In genomic region chr16:28259091-28259780, GRCh38 we compare ENCODE assay signal across 18 cellular contexts. TPM values are rescaled to one million over a fixed set of nuclear protein-coding genes. Genes with fewer than 3 reads are reported as not detected.
DNase-seq lines count a peak whose midpoint lies in the region; ATAC-seq and TF ChIP-seq lines count a peak whose summit lies in the region.
"Had no signal": no experiment of that assay in that cellular context is flagged by ENCODE, and none has a peak within 500 bp of the region (broad histone marks: within the 10 kb centered on the region; RNA-seq: fewer than 3 reads in every experiment).

No MANE protein-coding gene starts in this region.

- peak overlapping the region; percentile 95 for H2AFZ ChIP-seq in neural progenitor cell (replicated peaks)
- H2AFZ ChIP-seq: GM23248 had no signal

- peak overlapping the region in 1 of 4 donors; percentile 50 for H3K4me3 Mint-ChIP-seq in CD4-positive, CD25-positive, alpha-beta regulatory T cell
- H3K4me3 Mint-ChIP-seq in neural progenitor cell: peak overlapping the region; percentile 58
- H3K4me3 Mint-ChIP-seq: activated naive CD8-positive, alpha-beta T cell had no signal

- intact Hi-C loops in ovary (cut with DNase I): no loop called here

- no peaks in the 10 kb centered on the region for H3K36me3 ChIP-seq in CD4-positive, CD25-positive, alpha-beta regulatory T cell (ENCODE audit: control insufficient read depth, insufficient read depth, low read length)
- H3K36me3 ChIP-seq in HUES64 (ENCODE audit: insufficient read depth, low read length) (no peaks in the 10 kb centered on the region), cardiac muscle cell (no peaks in the 10 kb centered on the region), neural progenitor cell (no peaks in the 10 kb centered on the region), ovary (no peaks in the 10 kb centered on the region)

- peak in 1 of 2 donors; percentile 64 for ATAC-seq in CD4-positive, CD25-positive, alpha-beta regulatory T cell (ENCODE audit: low read depth in 2 of 2)
- ATAC-seq in GM19455 (IDR thresholded peaks at IDR 0.05; ENCODE audit: unreplicated experiment): no peak

- 85% methylated on average over 29 of the region's 29 CpGs for WGBS in HUES64
- 36 to 45% (median 42%) methylated on average over 28 to 29 of the region's 29 CpGs for WGBS in ovary, 3 donors

- peaks cover 0 to 17% (median 5%) of the 10 kb centered on the region in 4 donors for H3K4me1 Mint-ChIP-seq in CD4-positive, CD25-positive, alpha-beta regulatory T cell
- peaks cover 41% of the 10 kb centered on the region for H3K4me1 Mint-ChIP-seq in neural progenitor cell

- H3K9ac ChIP-seq in HUES64 (ENCODE audit: low read depth, low read length) (no peak overlapping the region), neural progenitor cell (no peak overlapping the region)
- H3K9ac ChIP-seq: GM23248 had no signal

- no peak overlapping the region for H3K27ac ChIP-seq in CD4-positive, CD25-positive, alpha-beta regulatory T cell (ENCODE audit: insufficient read depth, low read length, poor library complexity, severe bottlenecking)
- H3K27ac ChIP-seq in HUES64 (ENCODE audit: low read depth, low read length) (no peak overlapping the region), cardiac muscle cell (peak overlapping the region; percentile 83), neural progenitor cell (no peak overlapping the region), ovary (no peak overlapping the region)
- H3K27ac ChIP-seq: GM23248 had no signal

- H3K27me3 ChIP-seq in CD4-positive, CD25-positive, alpha-beta regulatory T cell (ENCODE audit: control insufficient read depth, insufficient read depth, low read length): no peaks in the 10 kb centered on the region
- H3K27me3 ChIP-seq in HUES64 (ENCODE audit: insufficient read depth, low read length) (no peaks in the 10 kb centered on the region; the same call in 1 of the 2 replicates), cardiac muscle cell (no peaks in the 10 kb centered on the region), neural progenitor cell (no peaks in the 10 kb centered on the region), ovary (no peaks in the 10 kb centered on the region)

- H3K27ac Mint-ChIP-seq in CD4-positive, CD25-positive, alpha-beta regulatory T cell: peak overlapping the region in 2 of 3 donors; percentile 40 to 60
- H3K27ac Mint-ChIP-seq in neural progenitor cell: no peak overlapping the region
- H3K27ac Mint-ChIP-seq: activated naive CD8-positive, alpha-beta T cell had no signal

- H4K20me1 ChIP-seq in neural progenitor cell (ENCODE audit: low read depth): no peaks in the 10 kb centered on the region

- H3K27me3 Mint-ChIP-seq in CD4-positive, CD25-positive, alpha-beta regulatory T cell: peaks cover 23% of the 10 kb centered on the region
- peaks cover 18% of the 10 kb centered on the region for H3K27me3 Mint-ChIP-seq in neural progenitor cell (ENCODE audit: insufficient read depth, low read depth)
- H3K27me3 Mint-ChIP-seq: activated naive CD8-positive, alpha-beta T cell had no signal

- no peak for TF ChIP-seq POLR2A in ovary (IDR thresholded peaks at IDR 0.05)

- peak overlapping the region; percentile 77 for H3K4me2 ChIP-seq in neural progenitor cell

- H3K36me3 Mint-ChIP-seq in CD4-positive, CD25-positive, alpha-beta regulatory T cell: peaks cover 3% of the 10 kb centered on the region
- no peaks in the 10 kb centered on the region for H3K36me3 Mint-ChIP-seq in neural progenitor cell
- H3K36me3 Mint-ChIP-seq: activated naive CD8-positive, alpha-beta T cell had no signal

- H3K4me3 ChIP-seq in CD4-positive, CD25-positive, alpha-beta regulatory T cell (ENCODE audit: low read depth, low read length): no peak overlapping the region
- H3K4me3 ChIP-seq in HUES64 (ENCODE audit: low read length) (peak overlapping the region; percentile 43; the same call in 1 of the 2 replicates), cardiac muscle cell (peak overlapping the region; percentile 41), neural progenitor cell (peak overlapping the region; percentile 35), ovary (no peak overlapping the region)
- H3K4me3 ChIP-seq: GM23248 had no signal

- TF ChIP-seq CTCF in cardiac muscle cell (IDR thresholded peaks at IDR 0.05; ENCODE audit: low read depth, low read length): no peak
- no peak for TF ChIP-seq CTCF in neural progenitor cell (IDR thresholded peaks at IDR 0.05)
- no peak for TF ChIP-seq CTCF in ovary (IDR thresholded peaks at IDR 0.05)

- H3F3A ChIP-seq in neural progenitor cell (ENCODE audit: low read depth): no peaks in the 10 kb centered on the region

- no peaks in the 10 kb centered on the region for H3K79me2 ChIP-seq in neural progenitor cell (ENCODE audit: low read depth)

- H3K4me1 ChIP-seq in CD4-positive, CD25-positive, alpha-beta regulatory T cell (ENCODE audit: control insufficient read depth, insufficient read depth, low read length, poor library complexity, severe bottlenecking): peaks cover 7% of the 10 kb centered on the region
- peaks cover 16% of the 10 kb centered on the region for H3K4me1 ChIP-seq in HUES64 (ENCODE audit: insufficient read depth, low read length)
- peaks cover 23% of the 10 kb centered on the region for H3K4me1 ChIP-seq in cardiac muscle cell (ENCODE audit: low read depth)
- H3K4me1 ChIP-seq in neural progenitor cell: peaks cover 27% of the 10 kb centered on the region
- no peaks in the 10 kb centered on the region for H3K4me1 ChIP-seq in ovary (ENCODE audit: insufficient read depth)

- no peak for TF ChIP-seq EP300 in ovary (IDR thresholded peaks at IDR 0.05)

- DNase-seq in CD4-positive, CD25-positive, alpha-beta regulatory T cell: peak in 1 of 3 donors; percentile 45
- no peak for DNase-seq in cardiac muscle cell (ENCODE audit: low read depth in 1 of 2, low spot score in 1 of 2)
- no peak for DNase-seq in neural progenitor cell (ENCODE audit: low spot score)
- DNase-seq in epidermal melanocyte (ENCODE audit: insufficient read length, low spot score): no peak
- no peak for DNase-seq in ovary
- no peak for DNase-seq in NCI-H524 treated with DMSO at 0.1 percent for 48 hours (lab: John Stamatoyannopoulos, UW)
- DNase-seq: activated CD4-positive, alpha-beta T cell treated with anti-CD3 and anti-CD28 coated beads for 1 hour; activated T-cell treated with anti-CD3 and anti-CD28 coated beads for 4 hours; DMS79; erythroblast; NCI-H2029 treated with DMSO at 0.1 percent for 48 hours; NCI-H774; stimulated activated CD4-positive, alpha-beta T cell treated with anti-CD3 and anti-CD28 coated beads, Interleukin-4, amount 100 ng/mL, for 1 hour; trophoblast cell had no signal

- H3K9me3 Mint-ChIP-seq in CD4-positive, CD25-positive, alpha-beta regulatory T cell: peaks cover 0 to 8% (median 0%) of the 10 kb centered on the region in 7 donors
- no peaks in the 10 kb centered on the region for H3K9me3 Mint-ChIP-seq in neural progenitor cell

- no peaks in the 10 kb centered on the region for H3K9me3 ChIP-seq in CD4-positive, CD25-positive, alpha-beta regulatory T cell (ENCODE audit: control insufficient read depth in 2 of 2, low read length in 2 of 2)
- H3K9me3 ChIP-seq in HUES64 (ENCODE audit: insufficient read depth, low read depth, low read length): no peaks in the 10 kb centered on the region
- H3K9me3 ChIP-seq in cardiac muscle cell (ENCODE audit: low read depth): no peaks in the 10 kb centered on the region
- H3K9me3 ChIP-seq in neural progenitor cell (ENCODE audit: low read depth): no peaks in the 10 kb centered on the region
- no peaks in the 10 kb centered on the region for H3K9me3 ChIP-seq in ovary

RNA-seq across cellular contexts. Expression of gene SBK1, which starts 33.1 kb away (rescaled TPM):
- total RNA-seq in CD4-positive, CD25-positive, alpha-beta regulatory T cell: 20.2 TPM
- 1 to 10 TPM; 2.0 to 4.9 (median 3.1) TPM for polyA plus RNA-seq in CD4-positive, CD25-positive, alpha-beta regulatory T cell
- polyA plus RNA-seq in HUES64 (2013, experiment 1 of 2): 37.8 TPM
- 43.9 TPM for polyA plus RNA-seq in HUES64 (2013, experiment 2 of 2)
- total RNA-seq in cardiac muscle cell (11.7 and 12.0 TPM in 2 replicates), neural progenitor cell (ENCODE audit: low replicate concordance) (4.6 and 16.4 TPM in 2 replicates), ovary (1 to 10 TPM in 2 of 7 donors, under 1 TPM in 5; 0.37 to 1.5 (median 0.80) TPM)
- polyA plus RNA-seq in cardiac muscle cell (12.9 and 15.3 TPM in 2 replicates), ovary (under 1 TPM; 0.32 to 0.79 TPM)
- total RNA-seq: GM23248 had no signal
- polyA plus RNA-seq: GM23248 had no signal

RNA-seq across cellular contexts. Expression of gene XPO6, which starts 47.5 kb away (rescaled TPM):
- 302 TPM for total RNA-seq in CD4-positive, CD25-positive, alpha-beta regulatory T cell
- polyA plus RNA-seq in CD4-positive, CD25-positive, alpha-beta regulatory T cell: 10 to 100 TPM; 60.4 to 79.6 (median 64.2) TPM
- 83.2 TPM for polyA plus RNA-seq in HUES64 (2013, experiment 1 of 2)
- polyA plus RNA-seq in HUES64 (2013, experiment 2 of 2): 69.2 TPM
- total RNA-seq in cardiac muscle cell (72.5 and 79.8 TPM in 2 replicates), neural progenitor cell (ENCODE audit: low replicate concordance) (71.6 and 75.5 TPM in 2 replicates), ovary (10 to 100 TPM; 35.8 to 98.2 (median 65.0) TPM)
- polyA plus RNA-seq in cardiac muscle cell (34.8 and 45.1 TPM in 2 replicates), ovary (10 to 100 TPM; 30.3 to 87.0 TPM)

Comparison
In these comparisons a context has a peak if more than half of its experiments do, and no peak if none do; other contexts are left out.
1. H3K4me3 ChIP-seq: peak in HUES64 (single experiment), cardiac muscle cell (single experiment) and neural progenitor cell (single experiment); none in CD4-positive, CD25-positive, alpha-beta regulatory T cell (single experiment) and ovary (single experiment).